In genomic region chr1:998905-999796, GRCh38 we compare ENCODE assay signal across 8 cellular contexts. TPM values are rescaled to one million over a fixed set of nuclear protein-coding genes. Genes with fewer than 3 reads are reported as not detected.
A peak's percentile ranks its signal among the peaks of the same experiment; 100 is the strongest.
DNase-seq lines count a peak whose midpoint lies in the region; ATAC-seq, FAIRE-seq and TF ChIP-seq lines count a peak whose summit lies in the region.

No MANE protein-coding gene starts in this region.

- H3K4me1 ChIP-seq in cardiac muscle cell (ENCODE audit: low read depth) (peaks cover 7% of the 10 kb centered on the region), psoas muscle (no peaks in the 10 kb centered on the region)

- no peak overlapping the region for H3K27ac Mint-ChIP-seq in activated CD8-positive, alpha-beta memory T cell treated with anti-CD3 and anti-CD28 coated beads, Interleukin-2, amount 10 ng/mL, durations not matched to agents 7 days and 5 days

- H3K9me3 ChIP-seq in cardiac muscle cell (ENCODE audit: low read depth) (no peaks in the 10 kb centered on the region), psoas muscle (no peaks in the 10 kb centered on the region)

- no peak overlapping the region for H3K4me3 Mint-ChIP-seq in activated CD8-positive, alpha-beta memory T cell treated with anti-CD3 and anti-CD28 coated beads, Interleukin-2, amount 10 ng/mL, durations not matched to agents 7 days and 5 days

- H3K36me3 ChIP-seq in cardiac muscle cell (no peaks in the 10 kb centered on the region), psoas muscle (ENCODE audit: insufficient read depth in 1 of 2, low read depth in 1 of 2) (no peaks in the 10 kb centered on the region)

- FAIRE-seq in GM19239 (lab: Jason Lieb, UNC), result no peak

- H3K27ac ChIP-seq in VCaP, result peak overlapping the region; percentile 95
- peak overlapping the region; percentile 99 for H3K27ac ChIP-seq in cardiac muscle cell
- H3K27ac ChIP-seq in psoas muscle, result peak overlapping the region; percentile 92

- H3K4me1 Mint-ChIP-seq in activated CD8-positive, alpha-beta memory T cell treated with anti-CD3 and anti-CD28 coated beads, Interleukin-2, amount 10 ng/mL, durations not matched to agents 7 days and 5 days, result peaks cover 9% of the 10 kb centered on the region

- peaks cover 46% of the 10 kb centered on the region for H3K27me3 Mint-ChIP-seq in activated CD8-positive, alpha-beta memory T cell treated with anti-CD3 and anti-CD28 coated beads, Interleukin-2, amount 10 ng/mL, durations not matched to agents 7 days and 5 days

- peak; percentile 6 for ATAC-seq in activated CD8-positive, alpha-beta memory T cell treated with anti-CD3 and anti-CD28 coated beads, Interleukin-2, amount 10 ng/mL, durations not matched to agents 7 days and 5 days
- ATAC-seq in psoas muscle, result no peak
- ATAC-seq in HG03139 (IDR thresholded peaks at IDR 0.05; ENCODE audit: unreplicated experiment), result no peak
- ATAC-seq in HG02623 (IDR thresholded peaks at IDR 0.05; ENCODE audit: unreplicated experiment), result no peak

- peaks cover 1% of the 10 kb centered on the region for H3K36me3 Mint-ChIP-seq in activated CD8-positive, alpha-beta memory T cell treated with anti-CD3 and anti-CD28 coated beads, Interleukin-2, amount 10 ng/mL, durations not matched to agents 7 days and 5 days

- peak; percentile 41 for DNase-seq in activated CD8-positive, alpha-beta memory T cell treated with anti-CD3 and anti-CD28 coated beads, Interleukin-2, amount 10 ng/mL, durations not matched to agents 7 days and 5 days
- DNase-seq in activated CD8-positive, alpha-beta memory T cell treated with anti-CD3 and anti-CD28 coated beads, Interleukin-2, amount 50 U/mL, for 4 hours, result no peak
- DNase-seq in cardiac muscle cell (ENCODE audit: low read depth in 1 of 2, low spot score in 1 of 2) (peak; percentile 42 to 70), psoas muscle (peak; percentile 34 to 63), GM19239 (ENCODE audit: insufficient read length, low spot score) (no peak)

- WGBS in psoas muscle, 3 donors, result 0 to 1% (median 0%) methylated on average over 58 to 99 of the region's 99 CpGs

- H3K9me3 Mint-ChIP-seq in activated CD8-positive, alpha-beta memory T cell treated with anti-CD3 and anti-CD28 coated beads, Interleukin-2, amount 10 ng/mL, durations not matched to agents 7 days and 5 days (ENCODE audit: low read depth), result no peaks in the 10 kb centered on the region

- H3K4me3 ChIP-seq in cardiac muscle cell (peak overlapping the region; percentile 39), psoas muscle (peak overlapping the region; percentile 81)

- H3K27me3 ChIP-seq in cardiac muscle cell (peaks cover 48% of the 10 kb centered on the region), psoas muscle (ENCODE audit: insufficient read depth in 3 of 3, low read length in 2 of 3) (peaks cover 0 to 10% (median 0%) of the 10 kb centered on the region in 3 donors)

- intact Hi-C loops in psoas muscle (cut with DNase I), result loop anchor here in 1 of 2 donors (2.0 kb wide), 1 partner anchor 14 kb away; no protein-coding TSS in a partner anchor

- 0 out of 2 replicates have a peak, but pooled peaks have one; percentile 9 for TF ChIP-seq CTCF in VCaP (conservative IDR thresholded peaks at IDR 0.05)
- no peak for TF ChIP-seq CTCF in cardiac muscle cell (IDR thresholded peaks at IDR 0.05; ENCODE audit: low read depth, low read length)
- TF ChIP-seq CTCF in psoas muscle (IDR thresholded peaks at IDR 0.05), result no peak

- CTCF ChIA-PET in activated CD8-positive, alpha-beta memory T cell treated with anti-CD3 and anti-CD28 coated beads, Interleukin-2, amount 10 ng/mL, durations not matched to agents 7 days and 5 days (lab: Charles Lee), result interaction anchor here (3.6 to 8.7 kb wide), 2 partner anchors 16 to 19 kb away, joined by 19 to 73 read pairs; partner anchors contain the start of gene PERM1

RNA-seq across cellular contexts. Expression of gene HES4, which starts 0.7 kb away (rescaled TPM):
- total RNA-seq in activated CD8-positive, alpha-beta memory T cell treated with anti-CD3 and anti-CD28 coated beads, Interleukin-2, amount 10 ng/mL, durations not matched to agents 7 days and 5 days, result 1 to 10 TPM in 1 of 2 experiments, under 1 TPM in 1; 0.61 to 1.6 TPM
- total RNA-seq in cardiac muscle cell, result 54.4 and 89.4 TPM in 2 replicates
- polyA plus RNA-seq in cardiac muscle cell, result 45.7 and 83.6 TPM in 2 replicates
- total RNA-seq in psoas muscle, result 10 to 100 TPM in 3 of 4 donors, 1 to 10 TPM in 1; 7.2 to 21.8 (median 12.6) TPM
- polyA plus RNA-seq in psoas muscle, result 10 to 100 TPM in 1 of 3 donors, 1 to 10 TPM in 2; 2.3 to 20.2 (median 5.4) TPM

RNA-seq across cellular contexts. Expression of gene ISG15, which starts 14.1 kb away (rescaled TPM):
- total RNA-seq in activated CD8-positive, alpha-beta memory T cell treated with anti-CD3 and anti-CD28 coated beads, Interleukin-2, amount 10 ng/mL, durations not matched to agents 7 days and 5 days, result 100 to 1,000 TPM; 432 to 986 TPM
- total RNA-seq in cardiac muscle cell, result 73.4 and 111 TPM in 2 replicates
- polyA plus RNA-seq in cardiac muscle cell, result 68.2 and 110 TPM in 2 replicates
- 10 to 100 TPM in 1 of 4 donors, 1 to 10 TPM in 3; 2.9 to 12.4 (median 8.1) TPM for total RNA-seq in psoas muscle
- polyA plus RNA-seq in psoas muscle, result 10 to 100 TPM; 13.3 to 22.1 (median 17.1) TPM

RNA-seq across cellular contexts. Expression of gene PERM1, which starts 17.3 kb away (rescaled TPM):
- not detected for total RNA-seq in activated CD8-positive, alpha-beta memory T cell treated with anti-CD3 and anti-CD28 coated beads, Interleukin-2, amount 10 ng/mL, durations not matched to agents 7 days and 5 days
- total RNA-seq in cardiac muscle cell (0.49 and 1.0 TPM in 2 replicates), psoas muscle (100 to 1,000 TPM in 2 of 4 donors, 10 to 100 TPM in 2; 13.9 to 249 (median 109) TPM)
- polyA plus RNA-seq in cardiac muscle cell (0.71 and 0.77 TPM in 2 replicates), psoas muscle (100 to 1,000 TPM in 1 of 3 donors, 10 to 100 TPM in 2; 38.1 to 239 (median 58.5) TPM)

RNA-seq across cellular contexts. Expression of gene AGRN, which starts 20.8 kb away (rescaled TPM):
- 10 to 100 TPM; 29.3 to 32.8 TPM for total RNA-seq in activated CD8-positive, alpha-beta memory T cell treated with anti-CD3 and anti-CD28 coated beads, Interleukin-2, amount 10 ng/mL, durations not matched to agents 7 days and 5 days
- 95.5 and 154 TPM in 2 replicates for total RNA-seq in cardiac muscle cell
- polyA plus RNA-seq in cardiac muscle cell, result 23.5 and 30.6 TPM in 2 replicates
- total RNA-seq in psoas muscle, result 1 to 10 TPM; 3.4 to 5.4 (median 4.6) TPM
- polyA plus RNA-seq in psoas muscle, result 1 to 10 TPM; 1.3 to 3.0 (median 1.4) TPM

RNA-seq across cellular contexts. Expression of gene PLEKHN1, which starts 32.9 kb away (rescaled TPM):
- 1 to 10 TPM; 3.3 to 3.9 TPM for total RNA-seq in activated CD8-positive, alpha-beta memory T cell treated with anti-CD3 and anti-CD28 coated beads, Interleukin-2, amount 10 ng/mL, durations not matched to agents 7 days and 5 days
- total RNA-seq in cardiac muscle cell (0.36 TPM in 1 of 2 replicates, not detected in the other), psoas muscle (not detected)
- polyA plus RNA-seq in cardiac muscle cell (0.60 TPM in 2 replicates), psoas muscle (under 1 TPM in 1 of 3 donors, not detected in 2; 0.03 TPM)

Comparison
In these comparisons a context has a peak if more than half of its experiments do, and no peak if none do; other contexts are left out.
1. DNase-seq: peak in activated CD8-positive, alpha-beta memory T cell treated with anti-CD3 and anti-CD28 coated beads, Interleukin-2, amount 10 ng/mL, durations not matched to agents 7 days and 5 days (single experiment), cardiac muscle cell (2 of 2) and psoas muscle (2 of 2); none in activated CD8-positive, alpha-beta memory T cell treated with anti-CD3 and anti-CD28 coated beads, Interleukin-2, amount 50 U/mL, for 4 hours (single experiment) and GM19239 (single experiment).
2. Peak in every context shown above with its lines, with median percentiles within 50 percentile points of each other: H3K27ac ChIP-seq.